ENCODE assay signal across 2 cellular contexts in the genomic region with DNA sequence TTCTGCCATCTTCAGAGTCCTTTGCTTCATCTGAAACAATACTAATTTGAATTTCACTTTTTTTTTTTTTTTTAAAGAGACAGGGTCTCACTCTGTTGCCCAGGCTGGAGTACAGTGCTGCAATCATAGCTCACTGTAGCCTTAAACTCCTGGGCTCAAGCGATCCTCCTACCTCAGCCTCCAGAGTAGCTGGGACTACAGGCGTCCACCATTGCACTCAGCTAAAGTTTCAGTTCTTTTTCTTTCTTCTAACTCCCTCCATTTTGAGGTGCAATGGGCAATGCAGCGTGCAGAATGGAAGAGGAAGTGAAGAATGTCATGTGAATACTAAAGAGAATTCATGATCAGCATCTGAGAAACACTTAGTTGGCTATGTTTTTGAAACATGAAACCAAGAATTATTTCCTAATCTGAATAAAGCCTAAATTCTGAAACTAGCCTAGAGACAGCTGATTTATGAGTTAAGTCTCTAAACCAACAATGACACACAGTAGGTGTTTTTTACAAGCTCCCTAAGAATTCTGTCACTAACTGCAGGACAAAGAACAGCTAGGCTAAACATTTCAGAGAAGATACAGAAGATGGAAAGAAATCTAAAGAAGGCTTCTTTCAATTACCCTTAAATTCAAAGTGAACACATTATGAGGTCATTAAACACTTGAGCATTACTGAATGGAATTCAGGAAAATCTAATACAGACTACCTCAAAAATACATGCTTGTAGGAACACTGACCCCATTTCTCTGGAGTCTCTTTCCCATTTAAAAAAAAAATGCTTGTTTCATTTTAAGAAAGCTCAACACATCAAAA.
TF ChIP-seq lines count a peak whose summit lies in the region.

No MANE protein-coding gene starts in this region.

TF ChIP-seq in A549, 52 proteins besides CTCF, POLR2A, EP300 and RAD21:
- no peak for TF ChIP-seq NFE2L2 (conservative IDR thresholded peaks at IDR 0.05; ENCODE audit: low read length)
- TF ChIP-seq, protein P1, sequence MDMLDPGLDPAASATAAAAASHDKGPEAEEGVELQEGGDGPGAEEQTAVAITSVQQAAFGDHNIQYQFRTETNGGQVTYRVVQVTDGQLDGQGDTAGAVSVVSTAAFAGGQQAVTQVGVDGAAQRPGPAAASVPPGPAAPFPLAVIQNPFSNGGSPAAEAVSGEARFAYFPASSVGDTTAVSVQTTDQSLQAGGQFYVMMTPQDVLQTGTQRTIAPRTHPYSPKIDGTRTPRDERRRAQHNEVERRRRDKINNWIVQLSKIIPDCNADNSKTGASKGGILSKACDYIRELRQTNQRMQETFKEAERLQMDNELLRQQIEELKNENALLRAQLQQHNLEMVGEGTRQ (IDR thresholded peaks at IDR 0.05) = no peak
- TF ChIP-seq CBX8 (IDR thresholded peaks at IDR 0.05) = no peak
- no peak for TF ChIP-seq MAZ (IDR thresholded peaks at IDR 0.05; ENCODE audit: borderline replicate concordance, low read depth, low read length)
TF ChIP-seq in A549: peak in this region for 0.

TF ChIP-seq in GM12878, 131 proteins besides CTCF, POLR2A, EP300 and RAD21 (continues in another document):
- TF ChIP-seq PAX5 (IDR thresholded peaks at IDR 0.05; ENCODE audit: borderline replicate concordance, low read depth, low read length) = peak; percentile 58; the same call in 1 of the 2 replicates
- TF ChIP-seq RBBP5 (conservative IDR thresholded peaks at IDR 0.05) = no peak
- TF ChIP-seq, protein P2, sequence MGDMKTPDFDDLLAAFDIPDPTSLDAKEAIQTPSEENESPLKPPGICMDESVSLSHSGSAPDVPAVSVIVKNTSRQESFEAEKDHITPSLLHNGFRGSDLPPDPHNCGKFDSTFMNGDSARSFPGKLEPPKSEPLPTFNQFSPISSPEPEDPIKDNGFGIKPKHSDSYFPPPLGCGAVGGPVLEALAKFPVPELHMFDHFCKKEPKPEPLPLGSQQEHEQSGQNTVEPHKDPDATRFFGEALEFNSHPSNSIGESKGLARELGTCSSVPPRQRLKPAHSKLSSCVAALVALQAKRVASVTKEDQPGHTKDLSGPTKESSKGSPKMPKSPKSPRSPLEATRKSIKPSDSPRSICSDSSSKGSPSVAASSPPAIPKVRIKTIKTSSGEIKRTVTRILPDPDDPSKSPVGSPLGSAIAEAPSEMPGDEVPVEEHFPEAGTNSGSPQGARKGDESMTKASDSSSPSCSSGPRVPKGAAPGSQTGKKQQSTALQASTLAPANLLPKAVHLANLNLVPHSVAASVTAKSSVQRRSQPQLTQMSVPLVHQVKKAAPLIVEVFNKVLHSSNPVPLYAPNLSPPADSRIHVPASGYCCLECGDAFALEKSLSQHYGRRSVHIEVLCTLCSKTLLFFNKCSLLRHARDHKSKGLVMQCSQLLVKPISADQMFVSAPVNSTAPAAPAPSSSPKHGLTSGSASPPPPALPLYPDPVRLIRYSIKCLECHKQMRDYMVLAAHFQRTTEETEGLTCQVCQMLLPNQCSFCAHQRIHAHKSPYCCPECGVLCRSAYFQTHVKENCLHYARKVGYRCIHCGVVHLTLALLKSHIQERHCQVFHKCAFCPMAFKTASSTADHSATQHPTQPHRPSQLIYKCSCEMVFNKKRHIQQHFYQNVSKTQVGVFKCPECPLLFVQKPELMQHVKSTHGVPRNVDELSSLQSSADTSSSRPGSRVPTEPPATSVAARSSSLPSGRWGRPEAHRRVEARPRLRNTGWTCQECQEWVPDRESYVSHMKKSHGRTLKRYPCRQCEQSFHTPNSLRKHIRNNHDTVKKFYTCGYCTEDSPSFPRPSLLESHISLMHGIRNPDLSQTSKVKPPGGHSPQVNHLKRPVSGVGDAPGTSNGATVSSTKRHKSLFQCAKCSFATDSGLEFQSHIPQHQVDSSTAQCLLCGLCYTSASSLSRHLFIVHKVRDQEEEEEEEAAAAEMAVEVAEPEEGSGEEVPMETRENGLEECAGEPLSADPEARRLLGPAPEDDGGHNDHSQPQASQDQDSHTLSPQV (IDR thresholded peaks at IDR 0.05) = no peak
- 0 out of 2 replicates have a peak, but pooled peaks have one; percentile 55 for TF ChIP-seq CHD2 (IDR thresholded peaks at IDR 0.05; ENCODE audit: borderline replicate concordance, low read depth, low read length)
- TF ChIP-seq, protein P3, sequence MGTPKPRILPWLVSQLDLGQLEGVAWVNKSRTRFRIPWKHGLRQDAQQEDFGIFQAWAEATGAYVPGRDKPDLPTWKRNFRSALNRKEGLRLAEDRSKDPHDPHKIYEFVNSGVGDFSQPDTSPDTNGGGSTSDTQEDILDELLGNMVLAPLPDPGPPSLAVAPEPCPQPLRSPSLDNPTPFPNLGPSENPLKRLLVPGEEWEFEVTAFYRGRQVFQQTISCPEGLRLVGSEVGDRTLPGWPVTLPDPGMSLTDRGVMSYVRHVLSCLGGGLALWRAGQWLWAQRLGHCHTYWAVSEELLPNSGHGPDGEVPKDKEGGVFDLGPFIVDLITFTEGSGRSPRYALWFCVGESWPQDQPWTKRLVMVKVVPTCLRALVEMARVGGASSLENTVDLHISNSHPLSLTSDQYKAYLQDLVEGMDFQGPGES (IDR thresholded peaks at IDR 0.05) = no peak
- peak; percentile 10; the same call in 1 of the 2 replicates for TF ChIP-seq CREM (IDR thresholded peaks at IDR 0.05; ENCODE audit: low read depth)
- TF ChIP-seq BMI1 (IDR thresholded peaks at IDR 0.05; ENCODE audit: borderline replicate concordance) = no peak
- TF ChIP-seq SRF (IDR thresholded peaks at IDR 0.05; ENCODE audit: low read depth in 2 of 2, low read length in 2 of 2) = no peak
- TF ChIP-seq, protein P4, sequence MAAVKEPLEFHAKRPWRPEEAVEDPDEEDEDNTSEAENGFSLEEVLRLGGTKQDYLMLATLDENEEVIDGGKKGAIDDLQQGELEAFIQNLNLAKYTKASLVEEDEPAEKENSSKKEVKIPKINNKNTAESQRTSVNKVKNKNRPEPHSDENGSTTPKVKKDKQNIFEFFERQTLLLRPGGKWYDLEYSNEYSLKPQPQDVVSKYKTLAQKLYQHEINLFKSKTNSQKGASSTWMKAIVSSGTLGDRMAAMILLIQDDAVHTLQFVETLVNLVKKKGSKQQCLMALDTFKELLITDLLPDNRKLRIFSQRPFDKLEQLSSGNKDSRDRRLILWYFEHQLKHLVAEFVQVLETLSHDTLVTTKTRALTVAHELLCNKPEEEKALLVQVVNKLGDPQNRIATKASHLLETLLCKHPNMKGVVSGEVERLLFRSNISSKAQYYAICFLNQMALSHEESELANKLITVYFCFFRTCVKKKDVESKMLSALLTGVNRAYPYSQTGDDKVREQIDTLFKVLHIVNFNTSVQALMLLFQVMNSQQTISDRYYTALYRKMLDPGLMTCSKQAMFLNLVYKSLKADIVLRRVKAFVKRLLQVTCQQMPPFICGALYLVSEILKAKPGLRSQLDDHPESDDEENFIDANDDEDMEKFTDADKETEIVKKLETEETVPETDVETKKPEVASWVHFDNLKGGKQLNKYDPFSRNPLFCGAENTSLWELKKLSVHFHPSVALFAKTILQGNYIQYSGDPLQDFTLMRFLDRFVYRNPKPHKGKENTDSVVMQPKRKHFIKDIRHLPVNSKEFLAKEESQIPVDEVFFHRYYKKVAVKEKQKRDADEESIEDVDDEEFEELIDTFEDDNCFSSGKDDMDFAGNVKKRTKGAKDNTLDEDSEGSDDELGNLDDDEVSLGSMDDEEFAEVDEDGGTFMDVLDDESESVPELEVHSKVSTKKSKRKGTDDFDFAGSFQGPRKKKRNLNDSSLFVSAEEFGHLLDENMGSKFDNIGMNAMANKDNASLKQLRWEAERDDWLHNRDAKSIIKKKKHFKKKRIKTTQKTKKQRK (IDR thresholded peaks at IDR 0.05; ENCODE audit: low read depth, low read length) = no peak
- TF ChIP-seq, protein P5, sequence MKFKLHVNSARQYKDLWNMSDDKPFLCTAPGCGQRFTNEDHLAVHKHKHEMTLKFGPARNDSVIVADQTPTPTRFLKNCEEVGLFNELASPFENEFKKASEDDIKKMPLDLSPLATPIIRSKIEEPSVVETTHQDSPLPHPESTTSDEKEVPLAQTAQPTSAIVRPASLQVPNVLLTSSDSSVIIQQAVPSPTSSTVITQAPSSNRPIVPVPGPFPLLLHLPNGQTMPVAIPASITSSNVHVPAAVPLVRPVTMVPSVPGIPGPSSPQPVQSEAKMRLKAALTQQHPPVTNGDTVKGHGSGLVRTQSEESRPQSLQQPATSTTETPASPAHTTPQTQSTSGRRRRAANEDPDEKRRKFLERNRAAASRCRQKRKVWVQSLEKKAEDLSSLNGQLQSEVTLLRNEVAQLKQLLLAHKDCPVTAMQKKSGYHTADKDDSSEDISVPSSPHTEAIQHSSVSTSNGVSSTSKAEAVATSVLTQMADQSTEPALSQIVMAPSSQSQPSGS (IDR thresholded peaks at IDR 0.05; ENCODE audit: low read length) = peak; percentile 77
- no peak for TF ChIP-seq SMAD5 (IDR thresholded peaks at IDR 0.05; ENCODE audit: low read depth)
- TF ChIP-seq ESRRA (IDR thresholded peaks at IDR 0.05; ENCODE audit: low read length) = no peak
- TF ChIP-seq, protein P6, sequence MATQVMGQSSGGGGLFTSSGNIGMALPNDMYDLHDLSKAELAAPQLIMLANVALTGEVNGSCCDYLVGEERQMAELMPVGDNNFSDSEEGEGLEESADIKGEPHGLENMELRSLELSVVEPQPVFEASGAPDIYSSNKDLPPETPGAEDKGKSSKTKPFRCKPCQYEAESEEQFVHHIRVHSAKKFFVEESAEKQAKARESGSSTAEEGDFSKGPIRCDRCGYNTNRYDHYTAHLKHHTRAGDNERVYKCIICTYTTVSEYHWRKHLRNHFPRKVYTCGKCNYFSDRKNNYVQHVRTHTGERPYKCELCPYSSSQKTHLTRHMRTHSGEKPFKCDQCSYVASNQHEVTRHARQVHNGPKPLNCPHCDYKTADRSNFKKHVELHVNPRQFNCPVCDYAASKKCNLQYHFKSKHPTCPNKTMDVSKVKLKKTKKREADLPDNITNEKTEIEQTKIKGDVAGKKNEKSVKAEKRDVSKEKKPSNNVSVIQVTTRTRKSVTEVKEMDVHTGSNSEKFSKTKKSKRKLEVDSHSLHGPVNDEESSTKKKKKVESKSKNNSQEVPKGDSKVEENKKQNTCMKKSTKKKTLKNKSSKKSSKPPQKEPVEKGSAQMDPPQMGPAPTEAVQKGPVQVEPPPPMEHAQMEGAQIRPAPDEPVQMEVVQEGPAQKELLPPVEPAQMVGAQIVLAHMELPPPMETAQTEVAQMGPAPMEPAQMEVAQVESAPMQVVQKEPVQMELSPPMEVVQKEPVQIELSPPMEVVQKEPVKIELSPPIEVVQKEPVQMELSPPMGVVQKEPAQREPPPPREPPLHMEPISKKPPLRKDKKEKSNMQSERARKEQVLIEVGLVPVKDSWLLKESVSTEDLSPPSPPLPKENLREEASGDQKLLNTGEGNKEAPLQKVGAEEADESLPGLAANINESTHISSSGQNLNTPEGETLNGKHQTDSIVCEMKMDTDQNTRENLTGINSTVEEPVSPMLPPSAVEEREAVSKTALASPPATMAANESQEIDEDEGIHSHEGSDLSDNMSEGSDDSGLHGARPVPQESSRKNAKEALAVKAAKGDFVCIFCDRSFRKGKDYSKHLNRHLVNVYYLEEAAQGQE (IDR thresholded peaks at IDR 0.05; ENCODE audit: low read depth, low read length) = no peak
- TF ChIP-seq HDGF (IDR thresholded peaks at IDR 0.05) = no peak
- TF ChIP-seq, protein P7, sequence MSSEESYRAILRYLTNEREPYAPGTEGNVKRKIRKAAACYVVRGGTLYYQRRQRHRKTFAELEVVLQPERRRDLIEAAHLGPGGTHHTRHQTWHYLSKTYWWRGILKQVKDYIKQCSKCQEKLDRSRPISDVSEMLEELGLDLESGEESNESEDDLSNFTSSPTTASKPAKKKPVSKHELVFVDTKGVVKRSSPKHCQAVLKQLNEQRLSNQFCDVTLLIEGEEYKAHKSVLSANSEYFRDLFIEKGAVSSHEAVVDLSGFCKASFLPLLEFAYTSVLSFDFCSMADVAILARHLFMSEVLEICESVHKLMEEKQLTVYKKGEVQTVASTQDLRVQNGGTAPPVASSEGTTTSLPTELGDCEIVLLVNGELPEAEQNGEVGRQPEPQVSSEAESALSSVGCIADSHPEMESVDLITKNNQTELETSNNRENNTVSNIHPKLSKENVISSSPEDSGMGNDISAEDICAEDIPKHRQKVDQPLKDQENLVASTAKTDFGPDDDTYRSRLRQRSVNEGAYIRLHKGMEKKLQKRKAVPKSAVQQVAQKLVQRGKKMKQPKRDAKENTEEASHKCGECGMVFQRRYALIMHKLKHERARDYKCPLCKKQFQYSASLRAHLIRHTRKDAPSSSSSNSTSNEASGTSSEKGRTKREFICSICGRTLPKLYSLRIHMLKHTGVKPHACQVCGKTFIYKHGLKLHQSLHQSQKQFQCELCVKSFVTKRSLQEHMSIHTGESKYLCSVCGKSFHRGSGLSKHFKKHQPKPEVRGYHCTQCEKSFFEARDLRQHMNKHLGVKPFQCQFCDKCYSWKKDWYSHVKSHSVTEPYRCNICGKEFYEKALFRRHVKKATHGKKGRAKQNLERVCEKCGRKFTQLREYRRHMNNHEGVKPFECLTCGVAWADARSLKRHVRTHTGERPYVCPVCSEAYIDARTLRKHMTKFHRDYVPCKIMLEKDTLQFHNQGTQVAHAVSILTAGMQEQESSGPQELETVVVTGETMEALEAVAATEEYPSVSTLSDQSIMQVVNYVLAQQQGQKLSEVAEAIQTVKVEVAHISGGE (CRISPR knock-in tag; IDR thresholded peaks at IDR 0.05) = no peak
- peak; percentile 52; the same call in 1 of the 2 replicates for TF ChIP-seq BCL11A (IDR thresholded peaks at IDR 0.05; ENCODE audit: low read depth, low read length)
- TF ChIP-seq, protein P1 (IDR thresholded peaks at IDR 0.05; ENCODE audit: borderline replicate concordance, low read depth, low read length) = no peak; the same call in 1 of the 2 replicates
- TF ChIP-seq HDAC2 (IDR thresholded peaks at IDR 0.05) = no peak
- TF ChIP-seq, protein P8, sequence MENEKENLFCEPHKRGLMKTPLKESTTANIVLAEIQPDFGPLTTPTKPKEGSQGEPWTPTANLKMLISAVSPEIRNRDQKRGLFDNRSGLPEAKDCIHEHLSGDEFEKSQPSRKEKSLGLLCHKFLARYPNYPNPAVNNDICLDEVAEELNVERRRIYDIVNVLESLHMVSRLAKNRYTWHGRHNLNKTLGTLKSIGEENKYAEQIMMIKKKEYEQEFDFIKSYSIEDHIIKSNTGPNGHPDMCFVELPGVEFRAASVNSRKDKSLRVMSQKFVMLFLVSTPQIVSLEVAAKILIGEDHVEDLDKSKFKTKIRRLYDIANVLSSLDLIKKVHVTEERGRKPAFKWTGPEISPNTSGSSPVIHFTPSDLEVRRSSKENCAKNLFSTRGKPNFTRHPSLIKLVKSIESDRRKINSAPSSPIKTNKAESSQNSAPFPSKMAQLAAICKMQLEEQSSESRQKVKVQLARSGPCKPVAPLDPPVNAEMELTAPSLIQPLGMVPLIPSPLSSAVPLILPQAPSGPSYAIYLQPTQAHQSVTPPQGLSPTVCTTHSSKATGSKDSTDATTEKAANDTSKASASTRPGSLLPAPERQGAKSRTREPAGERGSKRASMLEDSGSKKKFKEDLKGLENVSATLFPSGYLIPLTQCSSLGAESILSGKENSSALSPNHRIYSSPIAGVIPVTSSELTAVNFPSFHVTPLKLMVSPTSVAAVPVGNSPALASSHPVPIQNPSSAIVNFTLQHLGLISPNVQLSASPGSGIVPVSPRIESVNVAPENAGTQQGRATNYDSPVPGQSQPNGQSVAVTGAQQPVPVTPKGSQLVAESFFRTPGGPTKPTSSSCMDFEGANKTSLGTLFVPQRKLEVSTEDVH (IDR thresholded peaks at IDR 0.05; ENCODE audit: low read depth, partially characterized antibody) = no peak
- TF ChIP-seq CBX3 (IDR thresholded peaks at IDR 0.05; ENCODE audit: borderline replicate concordance, low read depth) = no peak
- TF ChIP-seq RCOR1 (conservative IDR thresholded peaks at IDR 0.05; ENCODE audit: low read depth, low read length) = 0 out of 2 replicates have a peak, but pooled peaks have one; percentile 77
